In genomic region chr22:25818541-25818940, GRCh38 we compare ENCODE assay signal across 13 cellular contexts.
A peak's percentile ranks its signal among the peaks of the same experiment; 100 is the strongest.
DNase-seq lines count a peak whose midpoint lies in the region; ATAC-seq and TF ChIP-seq lines count a peak whose summit lies in the region.
"Had no signal": no experiment of that assay in that cellular context is flagged by ENCODE, and none has a peak within 500 bp of the region (broad histone marks: within the 10 kb centered on the region; RNA-seq: fewer than 3 reads in every experiment).

No MANE protein-coding gene starts in this region.

- H3K27ac Mint-ChIP-seq in WTC11: no peak overlapping the region
- H3K27ac Mint-ChIP-seq: CD14-positive monocyte; CD8-positive, alpha-beta T cell; HFFc6 had no signal

- no peak for TF ChIP-seq CTCF in WTC11 (IDR thresholded peaks at IDR 0.05)

- intact Hi-C loops in left ventricle myocardium superior (cut with micrococcal nuclease) (no loop called here), Right ventricle myocardium superior (cut with DNase I) (no loop called here)

- DNase-seq in left ventricle myocardium superior (no peak), Right ventricle myocardium superior (no peak), WTC11 (ENCODE audit: low spot score) (no peak), iPS-NIHi7 (ENCODE audit: extremely low spot score) (peak; percentile 38)
- DNase-seq: CD8-positive, alpha-beta T cell; COR-L47; DMS53; GM23248; HCEC 1CT; HFFc6 had no signal

- POLR2A ChIA-PET in WTC11 (lab: Charles Lee): no interaction called here

- H3K36me3 Mint-ChIP-seq in WTC11: peaks cover 10% of the 10 kb centered on the region
- H3K36me3 Mint-ChIP-seq: CD14-positive monocyte; CD8-positive, alpha-beta T cell had no signal

- ATAC-seq in left ventricle myocardium superior: peak; percentile 10
- ATAC-seq in Right ventricle myocardium superior (ENCODE audit: poor library complexity): no peak
- ATAC-seq in WTC11: peak; percentile 58; the same call in 1 of the 2 replicates
- ATAC-seq in GM21737 (IDR thresholded peaks at IDR 0.05; ENCODE audit: unreplicated experiment): no peak
- no peak for ATAC-seq in HG02798 (IDR thresholded peaks at IDR 0.05; ENCODE audit: poor library complexity, unreplicated experiment)
- ATAC-seq: CD8-positive, alpha-beta T cell had no signal

- no peaks in the 10 kb centered on the region for H3K4me1 Mint-ChIP-seq in WTC11
- H3K4me1 Mint-ChIP-seq: CD14-positive monocyte had no signal

- H3K4me3 Mint-ChIP-seq in WTC11: no peak overlapping the region
- H3K4me3 Mint-ChIP-seq: CD14-positive monocyte; CD8-positive, alpha-beta T cell; HFFc6 had no signal

- CTCF ChIA-PET in WTC11 (lab: Charles Lee): interaction anchor here (0.6 to 1.0 kb wide), 2 partner anchors 105 to 335 kb away, joined by 3 to 4 read pairs; no protein-coding TSS in a partner anchor

- H3K27me3 Mint-ChIP-seq in WTC11 (ENCODE audit: low read depth): peaks cover 8% of the 10 kb centered on the region

- H3K9me3 Mint-ChIP-seq in WTC11: peaks cover 27% of the 10 kb centered on the region

TF ChIP-seq in WTC11, 78 proteins besides CTCF, POLR2A, EP300 and RAD21:
- TF ChIP-seq JUN (CRISPR knock-in tag; IDR thresholded peaks at IDR 0.05) (no peak), ZNF396 (CRISPR knock-in tag; IDR thresholded peaks at IDR 0.05; ENCODE audit: borderline replicate concordance) (no peak), CBFB (CRISPR knock-in tag; IDR thresholded peaks at IDR 0.05; ENCODE audit: low read depth) (no peak), ZBTB21 (CRISPR knock-in tag; IDR thresholded peaks at IDR 0.05; ENCODE audit: borderline replicate concordance) (no peak), SMAD3 (CRISPR knock-in tag; IDR thresholded peaks at IDR 0.05; ENCODE audit: borderline replicate concordance) (no peak), ZNF671 (CRISPR knock-in tag; IDR thresholded peaks at IDR 0.05) (no peak), ZNF232 (CRISPR knock-in tag; IDR thresholded peaks at IDR 0.05) (no peak), GABPB1 (CRISPR knock-in tag; IDR thresholded peaks at IDR 0.05) (no peak), MXD4 (CRISPR knock-in tag; IDR thresholded peaks at IDR 0.05; ENCODE audit: borderline replicate concordance) (no peak), ATF3 (CRISPR knock-in tag; conservative IDR thresholded peaks at IDR 0.05) (no peak), ZNF416 (CRISPR knock-in tag; IDR thresholded peaks at IDR 0.05) (no peak), USF1 (CRISPR knock-in tag; IDR thresholded peaks at IDR 0.05) (no peak), NFE2L1 (CRISPR knock-in tag; IDR thresholded peaks at IDR 0.05) (no peak), FOXP4 (CRISPR knock-in tag; IDR thresholded peaks at IDR 0.05) (no peak), TCF7 (CRISPR knock-in tag; IDR thresholded peaks at IDR 0.05; ENCODE audit: low read depth) (no peak), JAZF1 (CRISPR knock-in tag; IDR thresholded peaks at IDR 0.05) (no peak), STAT6 (CRISPR knock-in tag; conservative IDR thresholded peaks at IDR 0.05; ENCODE audit: low read depth) (no peak)

Comparison
In these comparisons a context has a peak if more than half of its experiments do, and no peak if none do; other contexts are left out.
1. ATAC-seq: peak in left ventricle myocardium superior (single experiment) and WTC11 (single experiment); none in Right ventricle myocardium superior (single experiment), GM21737 (single experiment) and HG02798 (single experiment).